ENCODE assay signal across 18 cellular contexts in the genomic region with DNA sequence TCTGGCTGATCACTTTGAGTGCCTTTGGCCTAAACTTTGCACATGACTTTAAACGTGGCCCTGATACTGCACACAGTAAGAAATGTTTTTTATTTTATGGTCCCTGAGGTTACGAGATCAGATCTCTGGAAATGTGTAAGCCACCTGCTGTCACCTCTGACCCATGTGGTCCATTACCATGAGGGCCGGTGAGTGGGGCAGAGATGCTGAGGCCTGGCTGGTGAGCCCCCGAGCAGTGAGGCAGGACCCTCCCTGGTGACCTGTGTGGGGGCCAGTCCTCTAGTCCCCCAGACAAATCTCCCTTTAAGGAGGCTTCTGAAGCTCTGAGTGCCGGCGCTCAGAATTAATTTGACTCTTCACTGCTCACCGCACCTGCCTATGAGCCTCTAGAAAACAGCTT. TPM values are rescaled to one million over a fixed set of nuclear protein-coding genes. Genes with fewer than 3 reads are reported as not detected.
"Had no signal": no experiment of that assay in that cellular context is flagged by ENCODE, and none has a peak within 500 bp of the region (broad histone marks: within the 10 kb centered on the region; RNA-seq: fewer than 3 reads in every experiment).

No MANE protein-coding gene starts in this region.

- H3K36me3 Mint-ChIP-seq: activated naive CD4-positive, alpha-beta T cell treated with anti-CD3 and anti-CD28 coated beads, Interleukin-2, amount 50 U/mL, for 24 hours had no signal

- DNase-seq: activated B cell treated with CpG ODN at 0.5 μM for 24 hours; activated CD4-positive, alpha-beta T cell treated with anti-CD3 and anti-CD28 coated beads, Interleukin-2, amount 10 ng/mL, durations not matched to agents 7 days and 5 days; activated T-cell treated with anti-CD3 and anti-CD28 coated beads for 4 hours; amniotic stem cell; body of pancreas; erythroblast; mesenchymal stem cell; nephron progenitor cell; stomach; T-helper 17 cell; tibial artery had no signal

- H3K36me3 ChIP-seq: tibial artery had no signal

- H3K4me1 Mint-ChIP-seq: activated B cell treated with CpG ODN at 0.5 μM for 24 hours had no signal

- H3K9me3 ChIP-seq: body of pancreas, stomach, tibial artery had no signal

- H3K27me3 Mint-ChIP-seq: activated naive CD4-positive, alpha-beta T cell treated with anti-CD3 and anti-CD28 coated beads, Interleukin-2, amount 50 U/mL, for 24 hours had no signal

- H3K9me3 Mint-ChIP-seq: activated B cell treated with CpG ODN at 0.5 μM for 24 hours; activated CD4-positive, alpha-beta T cell treated with anti-CD3 and anti-CD28 coated beads, Interleukin-2, amount 10 ng/mL, durations not matched to agents 7 days and 5 days; activated naive CD4-positive, alpha-beta T cell treated with anti-CD3 and anti-CD28 coated beads, Interleukin-2, amount 50 U/mL, for 24 hours; activated T-helper 2 cell treated with anti-CD3 and anti-CD28 coated beads, Interferon-gamma antibody, Interleukin-2, Interleukin-4, amounts not matched to agents 10 μg/mL and 5 μg/mL and 100 μg/mL, durations not matched to agents 14 hours and 24 hours and 36 hours; dendritic cell treated with granulocyte-macrophage colony-stimulating factor and Interleukin-4, amounts not matched to agents 40 ng/mL and 50 ng/mL, for 4 days; nephron progenitor cell had no signal

- H3K4me3 Mint-ChIP-seq: activated B cell treated with CpG ODN at 0.5 μM for 24 hours; activated CD4-positive, alpha-beta T cell treated with anti-CD3 and anti-CD28 coated beads, Interleukin-2, amount 10 ng/mL, durations not matched to agents 7 days and 5 days; activated naive CD4-positive, alpha-beta T cell treated with anti-CD3 and anti-CD28 coated beads, Interleukin-2, amount 50 U/mL, for 24 hours; dendritic cell treated with granulocyte-macrophage colony-stimulating factor and Interleukin-4, amounts not matched to agents 40 ng/mL and 50 ng/mL, for 4 days; nephron progenitor cell; T-helper 17 cell had no signal

- H3K4me1 ChIP-seq: tibial artery had no signal

- ATAC-seq: body of pancreas, T-helper 17 cell had no signal

- H3K27ac Mint-ChIP-seq: activated B cell treated with CpG ODN at 0.5 μM for 24 hours; activated CD4-positive, alpha-beta T cell treated with anti-CD3 and anti-CD28 coated beads, Interleukin-2, amount 10 ng/mL, durations not matched to agents 7 days and 5 days; activated naive CD4-positive, alpha-beta T cell treated with anti-CD3 and anti-CD28 coated beads, Interleukin-2, amount 50 U/mL, for 24 hours; activated T-helper 2 cell treated with anti-CD3 and anti-CD28 coated beads, Interferon-gamma antibody, Interleukin-2, Interleukin-4, amounts not matched to agents 10 μg/mL and 5 μg/mL and 100 μg/mL, durations not matched to agents 14 hours and 24 hours and 36 hours; nephron progenitor cell; T-helper 17 cell had no signal

- H3K27ac ChIP-seq: tibial artery had no signal

- H3K4me3 ChIP-seq: body of pancreas, skin epidermis, stomach, tibial artery had no signal

- H3K27me3 ChIP-seq: body of pancreas had no signal

RNA-seq across cellular contexts. Expression of gene TFF3, which starts 12.4 kb away (rescaled TPM):
- total RNA-seq: activated B cell treated with CpG ODN at 0.5 μM for 24 hours; activated CD4-positive, alpha-beta T cell treated with anti-CD3 and anti-CD28 coated beads, Interleukin-2, amount 10 ng/mL, durations not matched to agents 7 days and 5 days; activated CD8-positive, alpha-beta memory T cell treated with anti-CD3 and anti-CD28 coated beads for 36 hours; activated T-helper 2 cell treated with anti-CD3 and anti-CD28 coated beads, Interferon-gamma antibody, Interleukin-2, Interleukin-4, amounts not matched to agents 10 μg/mL and 5 μg/mL and 100 μg/mL, durations not matched to agents 14 hours and 24 hours and 36 hours; T-helper 17 cell had no signal

RNA-seq across cellular contexts. Expression of gene TFF2, which starts 48.0 kb away (rescaled TPM):
- total RNA-seq: activated B cell treated with CpG ODN at 0.5 μM for 24 hours; activated CD4-positive, alpha-beta T cell treated with anti-CD3 and anti-CD28 coated beads, Interleukin-2, amount 10 ng/mL, durations not matched to agents 7 days and 5 days; activated CD8-positive, alpha-beta memory T cell treated with anti-CD3 and anti-CD28 coated beads for 36 hours; activated T-helper 2 cell treated with anti-CD3 and anti-CD28 coated beads, Interferon-gamma antibody, Interleukin-2, Interleukin-4, amounts not matched to agents 10 μg/mL and 5 μg/mL and 100 μg/mL, durations not matched to agents 14 hours and 24 hours and 36 hours; osteocyte; renal cortical epithelial cell; T-helper 17 cell had no signal
